ENCODE assay signal across 23 cellular contexts in genomic region chr3:189365609-189366564, GRCh38.
DNase-seq lines count a peak whose midpoint lies in the region; ATAC-seq and TF ChIP-seq lines count a peak whose summit lies in the region.
"Had no signal": no experiment of that assay in that cellular context is flagged by ENCODE, and none has a peak within 500 bp of the region (broad histone marks: within the 10 kb centered on the region; RNA-seq: fewer than 3 reads in every experiment).

No MANE protein-coding gene starts in this region.

- H3K27ac Mint-ChIP-seq in osteocyte (ENCODE audit: unreplicated experiment) = peak overlapping the region; percentile 38
- H3K27ac Mint-ChIP-seq: activated CD8-positive, alpha-beta T cell treated with anti-CD3 and anti-CD28 coated beads for 36 hours; activated naive CD8-positive, alpha-beta T cell; activated T-cell treated with anti-CD3 and anti-CD28 coated beads, Interleukin-2, amount 50 U/mL, for 72 hours; T-helper 1 cell treated with Interleukin-12 subunit alpha and Interleukin-12 subunit beta and Interleukin-4 antibody, amounts not matched to agents 30 μg/mL and 1 μg/mL, for 36 hours had no signal

- peak; percentile 30 to 54 for DNase-seq in AML-193 (lab: John Stamatoyannopoulos, UW)
- peak; percentile 7 for DNase-seq in NB4 (ENCODE audit: low read depth)
- peak; percentile 38 for DNase-seq in astrocyte of the hippocampus (ENCODE audit: low read depth, low spot score)
- no peak for DNase-seq in osteocyte (ENCODE audit: extremely low spot score, unreplicated experiment)
- no peak for DNase-seq in stimulated activated CD4-positive, alpha-beta T cell treated with anti-CD3 and anti-CD28 coated beads, Interleukin-1b, Interleukin-23, amount 100 ng/mL, for 48 hours
- no peak for DNase-seq in KG1 (lab: John Stamatoyannopoulos, UW)
- no peak for DNase-seq in GM19240 (ENCODE audit: insufficient read length, low spot score)
- DNase-seq: activated CD8-positive, alpha-beta T cell treated with anti-CD3 and anti-CD28 coated beads for 36 hours; activated T-cell treated with anti-CD3 and anti-CD28 coated beads, Interleukin-2, amount 50 U/mL, for 72 hours; Caco-2; central memory CD4-positive, alpha-beta T cell; effector memory CD4-positive, alpha-beta T cell; mucosa of descending colon; NCI-H1092 treated with DMSO at 0.1 percent for 48 hours; NCI-H774; occipital lobe; small intestine; stimulated activated CD4-positive, alpha-beta T cell treated with anti-CD3 and anti-CD28 coated beads, Interleukin-4, amount 100 ng/mL, for 4 hours; stimulated activated CD8-positive, alpha-beta memory T cell treated with anti-CD3 and anti-CD28 coated beads, Interleukin-4, amount 100 ng/mL, for 48 hours had no signal

- H3K4me3 ChIP-seq in NB4 (ENCODE audit: low read depth, low read length) = no peak overlapping the region
- H3K4me3 ChIP-seq: mucosa of descending colon had no signal

- no peak overlapping the region for H3K4me3 Mint-ChIP-seq in osteocyte (ENCODE audit: unreplicated experiment)
- H3K4me3 Mint-ChIP-seq: activated CD8-positive, alpha-beta T cell treated with anti-CD3 and anti-CD28 coated beads for 36 hours; activated naive CD8-positive, alpha-beta T cell; activated T-cell treated with anti-CD3 and anti-CD28 coated beads, Interleukin-2, amount 50 U/mL, for 72 hours; T-helper 1 cell treated with Interleukin-12 subunit alpha and Interleukin-12 subunit beta and Interleukin-4 antibody, amounts not matched to agents 30 μg/mL and 1 μg/mL, for 36 hours had no signal

- H3K9me3 Mint-ChIP-seq in osteocyte (ENCODE audit: unreplicated experiment) = no peaks in the 10 kb centered on the region
- H3K9me3 Mint-ChIP-seq: activated CD8-positive, alpha-beta T cell treated with anti-CD3 and anti-CD28 coated beads for 36 hours; activated T-cell treated with anti-CD3 and anti-CD28 coated beads, Interleukin-2, amount 50 U/mL, for 72 hours had no signal

- no peak for ATAC-seq in HG03280 (IDR thresholded peaks at IDR 0.05; ENCODE audit: unreplicated experiment)
- ATAC-seq: activated CD8-positive, alpha-beta T cell treated with anti-CD3 and anti-CD28 coated beads for 36 hours; activated T-cell treated with anti-CD3 and anti-CD28 coated beads, Interleukin-2, amount 50 U/mL, for 72 hours; left lobe of liver; mucosa of descending colon had no signal

- H3K4me1 Mint-ChIP-seq in osteocyte (ENCODE audit: unreplicated experiment) = peaks cover 30% of the 10 kb centered on the region

- no peaks in the 10 kb centered on the region for H3K27me3 Mint-ChIP-seq in osteocyte (ENCODE audit: unreplicated experiment)
- H3K27me3 Mint-ChIP-seq: activated CD8-positive, alpha-beta T cell treated with anti-CD3 and anti-CD28 coated beads for 36 hours; activated naive CD8-positive, alpha-beta T cell had no signal

- TF ChIP-seq CTCF in NB4 (IDR thresholded peaks at IDR 0.05; ENCODE audit: low read depth, low read length) (no peak), osteocyte (IDR thresholded peaks at IDR 0.05) (peak; percentile 58)

- no peak for TF ChIP-seq POLR2A in NB4 (IDR thresholded peaks at IDR 0.05; ENCODE audit: extremely low read depth, insufficient read length)

- H3K36me3 Mint-ChIP-seq in osteocyte (ENCODE audit: unreplicated experiment) = no peaks in the 10 kb centered on the region
- H3K36me3 Mint-ChIP-seq: activated naive CD8-positive, alpha-beta T cell had no signal

Comparison
In these comparisons a context has a peak if more than half of its experiments do, and no peak if none do; other contexts are left out.
1. DNase-seq: peak in AML-193 (2 of 2), NB4 (single experiment) and astrocyte of the hippocampus (single experiment); none in osteocyte (single experiment), stimulated activated CD4-positive, alpha-beta T cell treated with anti-CD3 and anti-CD28 coated beads, Interleukin-1b, Interleukin-23, amount 100 ng/mL, for 48 hours (single experiment), KG1 (single experiment) and GM19240 (single experiment).